Comparison of ENCODE assay signal across 14 cellular contexts in the genomic region with DNA sequence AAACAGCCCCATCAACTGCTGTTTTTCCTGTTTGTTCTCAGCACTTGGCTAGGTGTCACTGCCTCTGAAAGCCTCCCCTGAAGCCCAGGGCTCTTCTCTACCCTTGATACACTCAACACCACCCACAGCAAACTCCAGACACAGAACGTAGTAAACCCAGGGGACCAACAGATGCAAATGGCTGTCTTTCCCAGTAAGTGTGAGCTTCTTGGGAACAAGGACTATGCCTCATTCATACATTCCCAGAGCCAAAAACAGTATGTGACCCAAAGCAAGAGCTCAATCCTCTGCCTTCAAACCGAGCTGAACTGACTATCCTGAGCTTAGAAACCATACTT. TPM values are rescaled to one million over a fixed set of nuclear protein-coding genes. Genes with fewer than 3 reads are reported as not detected.
DNase-seq lines count a peak whose midpoint lies in the region; ATAC-seq and TF ChIP-seq lines count a peak whose summit lies in the region.
"Had no signal": no experiment of that assay in that cellular context is flagged by ENCODE, and none has a peak within 500 bp of the region (broad histone marks: within the 10 kb centered on the region; RNA-seq: fewer than 3 reads in every experiment).

No MANE protein-coding gene starts in this region.

- peaks cover 53% of the 10 kb centered on the region for H3K4me1 Mint-ChIP-seq in T-helper 2 cell treated with Interferon-gamma antibody and Interleukin-4, amounts not matched to agents 5 μg/mL and 100 μg/mL, for 36 hours (ENCODE audit: low read depth)
- H3K4me1 Mint-ChIP-seq in progenitor cell of endocrine pancreas (ENCODE audit: low read depth): peaks cover 53% of the 10 kb centered on the region

- intact Hi-C loops in colonic mucosa (cut with DNase I): no loop called here

- H3K4me3 ChIP-seq in colonic mucosa: no peak overlapping the region
- H3K4me3 ChIP-seq: neural progenitor cell, Peyer's patch had no signal

- H3K27ac Mint-ChIP-seq in T-helper 2 cell treated with Interferon-gamma antibody and Interleukin-4, amounts not matched to agents 5 μg/mL and 100 μg/mL, for 36 hours: peak overlapping the region; percentile 7
- peak overlapping the region; percentile 9 for H3K27ac Mint-ChIP-seq in progenitor cell of endocrine pancreas
- H3K27ac Mint-ChIP-seq: neural progenitor cell had no signal

- peak overlapping the region; percentile 26 for H3K27ac ChIP-seq in colonic mucosa
- H3K27ac ChIP-seq in foreskin keratinocyte: no peak overlapping the region
- H3K27ac ChIP-seq: epithelial cell of prostate, neural progenitor cell, Peyer's patch had no signal

- H3K9me3 Mint-ChIP-seq in T-helper 2 cell treated with Interferon-gamma antibody and Interleukin-4, amounts not matched to agents 5 μg/mL and 100 μg/mL, for 36 hours: no peaks in the 10 kb centered on the region
- H3K9me3 Mint-ChIP-seq in progenitor cell of endocrine pancreas (ENCODE audit: low read depth): no peaks in the 10 kb centered on the region
- H3K9me3 Mint-ChIP-seq: neural progenitor cell had no signal

- H3K27me3 Mint-ChIP-seq in T-helper 2 cell treated with Interferon-gamma antibody and Interleukin-4, amounts not matched to agents 5 μg/mL and 100 μg/mL, for 36 hours (ENCODE audit: low read depth): no peaks in the 10 kb centered on the region
- no peaks in the 10 kb centered on the region for H3K27me3 Mint-ChIP-seq in progenitor cell of endocrine pancreas

- peaks cover 47% of the 10 kb centered on the region for H3K36me3 Mint-ChIP-seq in T-helper 2 cell treated with Interferon-gamma antibody and Interleukin-4, amounts not matched to agents 5 μg/mL and 100 μg/mL, for 36 hours (ENCODE audit: low read depth)
- peaks cover 7% of the 10 kb centered on the region for H3K36me3 Mint-ChIP-seq in progenitor cell of endocrine pancreas (ENCODE audit: insufficient read depth)

- TF ChIP-seq CTCF in colonic mucosa (IDR thresholded peaks at IDR 0.05): no peak
- no peak for TF ChIP-seq CTCF in progenitor cell of endocrine pancreas (IDR thresholded peaks at IDR 0.05; ENCODE audit: unreplicated experiment)
- no peak for TF ChIP-seq CTCF in foreskin keratinocyte (conservative IDR thresholded peaks at IDR 0.05)

- ATAC-seq in foreskin keratinocyte (no peak), HG02642 (IDR thresholded peaks at IDR 0.05; ENCODE audit: poor library complexity, unreplicated experiment) (no peak)

- peaks cover 5% of the 10 kb centered on the region for H3K4me1 ChIP-seq in colonic mucosa
- H3K4me1 ChIP-seq in foreskin keratinocyte: peaks cover 26% of the 10 kb centered on the region

- H3K9ac ChIP-seq in colonic mucosa (ENCODE audit: low read depth in 2 of 2, low read length in 2 of 2): peak overlapping the region in 1 of 2 donors; percentile 54
- H3K9ac ChIP-seq: neural progenitor cell had no signal

- no peaks in the 10 kb centered on the region for H3K9me3 ChIP-seq in colonic mucosa
- H3K9me3 ChIP-seq: Peyer's patch had no signal

- no peak overlapping the region for H3K4me3 Mint-ChIP-seq in T-helper 2 cell treated with Interferon-gamma antibody and Interleukin-4, amounts not matched to agents 5 μg/mL and 100 μg/mL, for 36 hours
- no peak overlapping the region for H3K4me3 Mint-ChIP-seq in progenitor cell of endocrine pancreas (ENCODE audit: low read depth)
- H3K4me3 Mint-ChIP-seq: neural progenitor cell had no signal

- no peaks in the 10 kb centered on the region for H3K36me3 ChIP-seq in colonic mucosa

- no peak for DNase-seq in T-helper 2 cell treated with Interferon-gamma antibody and Interleukin-4, amounts not matched to agents 5 μg/mL and 100 μg/mL, for 36 hours (ENCODE audit: low spot score)
- DNase-seq in T-helper 2 cell (no peak), NCI-H345 treated with DMSO at 0.1 percent for 48 hours (lab: John Stamatoyannopoulos, UW; ENCODE audit: unreplicated experiment) (peak; percentile 28), colonic mucosa (no peak), progenitor cell of endocrine pancreas (ENCODE audit: low spot score, unreplicated experiment) (no peak), foreskin keratinocyte (no peak), cerebellum (ENCODE audit: low spot score) (no peak)
- DNase-seq: activated CD4-positive, alpha-beta T cell treated with anti-CD3 and anti-CD28 coated beads, Interleukin-2, amount 50 U/mL, for 1 hour; anterior cingulate cortex; H7; Peyer's patch had no signal

- H3K27me3 ChIP-seq in colonic mucosa: no peaks in the 10 kb centered on the region
- no peaks in the 10 kb centered on the region for H3K27me3 ChIP-seq in foreskin keratinocyte
- H3K27me3 ChIP-seq: neural progenitor cell, Peyer's patch had no signal

RNA-seq across cellular contexts. Expression of a gene that starts 4.4 kb away (rescaled TPM):
- total RNA-seq in colonic mucosa (100 to 1,000 TPM; 111 to 147 TPM), progenitor cell of endocrine pancreas (116 and 124 TPM in 2 replicates), foreskin keratinocyte (51.3 and 66.1 TPM in 2 replicates), cerebellum (97.4 TPM)
- 15.9 and 23.3 TPM in 2 replicates for polyA plus RNA-seq in foreskin keratinocyte
